17 cellular contexts compared by ENCODE assay signal in the genomic region with DNA sequence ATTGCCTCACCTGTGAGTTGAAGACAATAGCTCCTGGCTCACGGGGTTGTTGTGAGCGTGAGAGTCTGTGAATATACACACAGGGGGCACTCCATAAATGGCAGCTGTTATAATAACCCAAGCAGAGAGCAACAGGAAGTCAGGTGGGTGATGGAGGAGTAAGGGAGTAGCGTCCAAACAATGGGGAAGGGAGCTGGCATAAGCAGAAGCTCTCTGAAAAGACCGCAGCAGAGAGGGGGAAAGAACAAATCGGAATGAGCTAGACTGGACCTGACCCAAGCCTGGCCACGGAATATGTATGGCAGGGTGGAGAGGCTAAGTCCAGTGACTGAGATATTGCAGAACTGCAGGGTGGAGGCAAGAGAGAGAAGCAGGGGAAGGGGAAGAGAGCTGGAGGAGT. TPM values are rescaled to one million over a fixed set of nuclear protein-coding genes. Genes with fewer than 3 reads are reported as not detected.
DNase-seq lines count a peak whose midpoint lies in the region; ATAC-seq and TF ChIP-seq lines count a peak whose summit lies in the region.
"Had no signal": no experiment of that assay in that cellular context is flagged by ENCODE, and none has a peak within 500 bp of the region (broad histone marks: within the 10 kb centered on the region; RNA-seq: fewer than 3 reads in every experiment).

No MANE protein-coding gene starts in this region.

- TF ChIP-seq EP300 in upper lobe of left lung (IDR thresholded peaks at IDR 0.05), result no peak

- H3K4me3 ChIP-seq in mucosa of rectum (ENCODE audit: low read length in 2 of 2) (peak overlapping the region; percentile 40 to 70), upper lobe of left lung (no peak overlapping the region), left ventricle myocardium inferior (no peak overlapping the region)
- H3K4me3 ChIP-seq: lung, spleen, thoracic aorta had no signal

- WGBS in upper lobe of left lung, 2 donors, result 16 to 44% methylated on average over 5 to 6 of the region's 6 CpGs

- TF ChIP-seq CTCF in upper lobe of left lung (IDR thresholded peaks at IDR 0.05) (no peak), left ventricle myocardium inferior (IDR thresholded peaks at IDR 0.05; ENCODE audit: borderline replicate concordance) (no peak), RWPE1 (conservative IDR thresholded peaks at IDR 0.05; ENCODE audit: low read depth) (no peak)

- H3K36me3 ChIP-seq in mucosa of rectum (ENCODE audit: control insufficient read depth in 2 of 2, insufficient read depth in 2 of 2, low read length in 2 of 2) (no peaks in the 10 kb centered on the region), upper lobe of left lung (no peaks in the 10 kb centered on the region), left ventricle myocardium inferior (no peaks in the 10 kb centered on the region)
- H3K36me3 ChIP-seq: spleen, thoracic aorta had no signal

- CTCF ChIA-PET in RWPE1 (lab: Yijun Ruan, JAX), result no interaction called here

- POLR2A ChIA-PET in RWPE1 (lab: Yijun Ruan, JAX; ENCODE audit: low non-redundant PET), result interaction anchor here (0.5 kb wide), 1 partner anchor 16 kb away, joined by 3 read pairs; no protein-coding TSS in a partner anchor

- ATAC-seq in upper lobe of left lung (ENCODE audit: low FRiP score in 2 of 2), result no peak

- no peak for TF ChIP-seq POLR2A in upper lobe of left lung (IDR thresholded peaks at IDR 0.05)

- H3K9ac ChIP-seq in mucosa of rectum (ENCODE audit: low read depth in 1 of 2, low read length in 2 of 2), result peak overlapping the region in 1 of 2 donors; percentile 34

- peaks cover 0 to 9% of the 10 kb centered on the region in 2 donors for H3K4me1 ChIP-seq in mucosa of rectum (ENCODE audit: control insufficient read depth in 2 of 2, insufficient read depth in 2 of 2, low read length in 2 of 2)
- no peaks in the 10 kb centered on the region for H3K4me1 ChIP-seq in upper lobe of left lung
- no peaks in the 10 kb centered on the region for H3K4me1 ChIP-seq in left ventricle myocardium inferior
- H3K4me1 ChIP-seq: spleen had no signal

- H3K27me3 ChIP-seq in mucosa of rectum (ENCODE audit: control insufficient read depth in 2 of 2, insufficient read depth in 2 of 2, low read length in 2 of 2) (peaks cover 0 to 5% of the 10 kb centered on the region in 2 donors), upper lobe of left lung (no peaks in the 10 kb centered on the region), left ventricle myocardium inferior (ENCODE audit: low read depth) (no peaks in the 10 kb centered on the region)

- H3K27ac ChIP-seq in mucosa of rectum (ENCODE audit: low read depth in 2 of 2, low read length in 2 of 2) (peak overlapping the region; percentile 55 to 75), upper lobe of left lung (no peak overlapping the region), left ventricle myocardium inferior (replicated peaks) (no peak overlapping the region), RWPE1 (no peak overlapping the region)
- H3K27ac ChIP-seq: spleen, thoracic aorta had no signal

- intact Hi-C loops in left ventricle myocardium inferior (cut with micrococcal nuclease), result no loop called here

- DNase-seq in DMS153 (lab: John Stamatoyannopoulos, UW) (peak; percentile 85), NCI-H2029 treated with DMSO at 0.1 percent for 48 hours (lab: John Stamatoyannopoulos, UW) (peak; percentile 86), SW480 (ENCODE audit: low spot score) (peak; percentile 33), KG1 (lab: John Stamatoyannopoulos, UW) (no peak), upper lobe of left lung (no peak), left ventricle myocardium inferior (no peak), RWPE1 (ENCODE audit: low spot score) (no peak)
- DNase-seq: activated CD8-positive, alpha-beta memory T cell treated with anti-CD3 and anti-CD28 coated beads, Interleukin-2, amount 50 U/mL, for 48 hours; DMS 273 treated with DMSO at 0.1 percent for 48 hours; hypothalamus; MV-4-11; spleen; SW 1271 had no signal

- H3K9me3 ChIP-seq in mucosa of rectum (ENCODE audit: control insufficient read depth in 2 of 2, low read length in 2 of 2) (no peaks in the 10 kb centered on the region), upper lobe of left lung (no peaks in the 10 kb centered on the region), left ventricle myocardium inferior (replicated peaks) (no peaks in the 10 kb centered on the region)
- H3K9me3 ChIP-seq: spleen, thoracic aorta had no signal

RNA-seq across cellular contexts. Expression of gene GJB1, which starts 6.6 kb away (rescaled TPM):
- total RNA-seq in upper lobe of left lung, result 1 to 10 TPM in 3 of 6 donors, not detected in 3; 1.4 to 4.0 (median 2.7) TPM
- not detected for total RNA-seq in left ventricle myocardium inferior
- total RNA-seq: HT1080, spleen, thoracic aorta had no signal

RNA-seq across cellular contexts. Expression of gene ZMYM3, which starts 37.5 kb away (rescaled TPM):
- total RNA-seq in upper lobe of left lung, result 10 to 100 TPM; 12.8 to 32.5 (median 21.6) TPM
- total RNA-seq in left ventricle myocardium inferior, result 14.3 TPM

Comparison
In these comparisons a context has a peak if more than half of its experiments do, and no peak if none do; other contexts are left out.
1. DNase-seq: peak in DMS153 (single experiment), NCI-H2029 treated with DMSO at 0.1 percent for 48 hours (single experiment) and SW480 (single experiment); none in KG1 (single experiment), upper lobe of left lung (0 of 2), left ventricle myocardium inferior (single experiment) and RWPE1 (single experiment).
2. H3K27ac ChIP-seq: peak in mucosa of rectum (2 of 2); none in upper lobe of left lung (0 of 4), left ventricle myocardium inferior (single experiment) and RWPE1 (single experiment).
3. H3K4me3 ChIP-seq: peak in mucosa of rectum (2 of 2); none in upper lobe of left lung (0 of 4) and left ventricle myocardium inferior (single experiment).